Comparison of ENCODE assay signal across 9 cellular contexts in genomic region chr6:156976144-156977088, GRCh38.
DNase-seq lines count a peak whose midpoint lies in the region; ATAC-seq, FAIRE-seq and TF ChIP-seq lines count a peak whose summit lies in the region.
"Had no signal": no experiment of that assay in that cellular context is flagged by ENCODE, and none has a peak within 500 bp of the region (broad histone marks: within the 10 kb centered on the region; RNA-seq: fewer than 3 reads in every experiment).

No MANE protein-coding gene starts in this region.

- H3K36me3 Mint-ChIP-seq in activated naive CD4-positive, alpha-beta T cell treated with anti-CD3 and anti-CD28 coated beads for 36 hours (ENCODE audit: low read depth): no peaks in the 10 kb centered on the region

- peak; percentile 48 for DNase-seq in activated naive CD4-positive, alpha-beta T cell treated with anti-CD3 and anti-CD28 coated beads for 36 hours
- DNase-seq in activated naive CD4-positive, alpha-beta T cell (lab: John Stamatoyannopoulos, UW): no peak
- DNase-seq in kidney (no peak), transverse colon (no peak)
- DNase-seq: NCI-H146 had no signal

- FAIRE-seq in kidney (lab: Jason Lieb, UNC): no peak

- H3K27ac Mint-ChIP-seq in activated naive CD4-positive, alpha-beta T cell treated with anti-CD3 and anti-CD28 coated beads for 36 hours: peak overlapping the region; percentile 63

- H3K4me1 ChIP-seq in kidney (ENCODE audit: control insufficient read depth in 1 of 2, insufficient read depth in 1 of 2, low read depth in 1 of 2, low read length in 2 of 2): peaks cover 7 to 11% of the 10 kb centered on the region in 2 donors
- peaks cover 7 to 58% (median 17%) of the 10 kb centered on the region in 4 donors for H3K4me1 ChIP-seq in transverse colon

- no peaks in the 10 kb centered on the region for H3K27me3 Mint-ChIP-seq in activated naive CD4-positive, alpha-beta T cell treated with anti-CD3 and anti-CD28 coated beads for 36 hours (ENCODE audit: low read depth)

- ATAC-seq in GM18498 (IDR thresholded peaks at IDR 0.05; ENCODE audit: unreplicated experiment): no peak
- ATAC-seq in GM21423 (IDR thresholded peaks at IDR 0.05; ENCODE audit: unreplicated experiment): no peak
- no peak for ATAC-seq in GM18519 (IDR thresholded peaks at IDR 0.05; ENCODE audit: low FRiP score, unreplicated experiment)

- no peak for TF ChIP-seq CTCF in VCaP (conservative IDR thresholded peaks at IDR 0.05)
- TF ChIP-seq CTCF in kidney (IDR thresholded peaks at IDR 0.05; ENCODE audit: borderline replicate concordance, extremely low read depth, insufficient read depth): no peak
- TF ChIP-seq CTCF in transverse colon (IDR thresholded peaks at IDR 0.05): no peak

- H3K27me3 ChIP-seq in transverse colon: no peaks in the 10 kb centered on the region

- WGBS in transverse colon (ENCODE audit: low coverage in 1 of 2), 2 donors: 65 to 67% methylated on average over 11 to 21 of the region's 21 CpGs

- CTCF ChIA-PET in activated naive CD4-positive, alpha-beta T cell treated with anti-CD3 and anti-CD28 coated beads for 36 hours (lab: Charles Lee): interaction anchor here (1.1 kb wide), 1 partner anchor 12 kb away, joined by 3 read pairs; no protein-coding TSS in a partner anchor

- H3K4me3 Mint-ChIP-seq in activated naive CD4-positive, alpha-beta T cell treated with anti-CD3 and anti-CD28 coated beads for 36 hours: peak overlapping the region; percentile 67

- H3K36me3 ChIP-seq in kidney (ENCODE audit: control insufficient read depth in 1 of 2, insufficient read depth in 2 of 2, low read length in 2 of 2) (no peaks in the 10 kb centered on the region), transverse colon (no peaks in the 10 kb centered on the region)

- H3K9ac ChIP-seq in kidney (ENCODE audit: low read length in 2 of 2): peak overlapping the region in 1 of 2 donors; percentile 67

- H3K27ac ChIP-seq in VCaP: peak overlapping the region; percentile 80; the same call in 1 of the 2 replicates
- no peak overlapping the region for H3K27ac ChIP-seq in kidney (ENCODE audit: low read depth in 2 of 2, low read length in 2 of 2)
- H3K27ac ChIP-seq in transverse colon: peak overlapping the region in 3 of 4 donors; percentile 1 to 22 (median 14)

- H3K9me3 ChIP-seq in kidney (ENCODE audit: control insufficient read depth in 1 of 2, low read length in 2 of 2) (no peaks in the 10 kb centered on the region), transverse colon (no peaks in the 10 kb centered on the region)

- H3K9me3 Mint-ChIP-seq in activated naive CD4-positive, alpha-beta T cell treated with anti-CD3 and anti-CD28 coated beads for 36 hours: no peaks in the 10 kb centered on the region

- H3K4me3 ChIP-seq in kidney (ENCODE audit: low read length in 2 of 2): peak overlapping the region; percentile 63 to 66
- H3K4me3 ChIP-seq in transverse colon: peak overlapping the region in 3 of 4 donors; percentile 15 to 32 (median 17)

- TF ChIP-seq POLR2A in transverse colon (IDR thresholded peaks at IDR 0.05): no peak

- in situ Hi-C loops in transverse colon (cut with MboI; ENCODE audit: low pct_ligation_motif_present in 1 of 4, low pct_unique_long_range_greater_than_20kb in 1 of 4, low sequenced_read_pairs in 3 of 4): no loop called here

- no peak for TF ChIP-seq EP300 in transverse colon (IDR thresholded peaks at IDR 0.05; ENCODE audit: low read depth)

- peaks cover 78% of the 10 kb centered on the region for H3K4me1 Mint-ChIP-seq in activated naive CD4-positive, alpha-beta T cell treated with anti-CD3 and anti-CD28 coated beads for 36 hours (ENCODE audit: low read depth)

- intact Hi-C loops in activated naive CD4-positive, alpha-beta T cell treated with anti-CD3 and anti-CD28 coated beads for 36 hours (cut with micrococcal nuclease): loop anchor here (5.0 kb wide), 2 partner anchors 126 to 561 kb away; no protein-coding TSS in a partner anchor
- intact Hi-C loops in kidney (cut with DNase I): no loop called here
- intact Hi-C loops in transverse colon (cut with DNase I; ENCODE audit: low total_unique reads): no loop called here

Comparison
In these comparisons a context has a peak if more than half of its experiments do, and no peak if none do; other contexts are left out.
1. H3K27ac ChIP-seq: peak in VCaP (single experiment) and transverse colon (3 of 4); none in kidney (0 of 2).